In the genomic region with DNA sequence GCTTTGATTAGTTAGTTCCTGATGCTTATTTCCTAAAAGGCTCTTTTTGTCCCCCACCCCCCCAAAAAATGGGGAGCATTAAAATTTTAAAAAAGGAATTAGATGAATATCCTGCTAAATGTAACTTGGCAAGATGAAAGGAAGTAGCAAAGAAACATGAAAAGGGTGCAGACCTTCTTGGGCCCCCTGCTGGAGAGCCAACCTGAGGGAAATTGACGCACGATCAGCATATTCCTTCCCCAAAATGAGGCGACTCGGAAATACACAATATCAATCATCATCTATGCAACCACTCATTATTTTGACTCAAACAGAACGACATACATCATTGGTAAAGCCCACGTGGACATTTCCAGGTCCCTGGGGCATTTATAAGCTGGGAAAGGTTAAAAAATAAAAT, we compare ENCODE assay signal across 13 cellular contexts. TPM values are rescaled to one million over a fixed set of nuclear protein-coding genes. Genes with fewer than 3 reads are reported as not detected.
DNase-seq lines count a peak whose midpoint lies in the region; FAIRE-seq and TF ChIP-seq lines count a peak whose summit lies in the region.
"Had no signal": no experiment of that assay in that cellular context is flagged by ENCODE, and none has a peak within 500 bp of the region (broad histone marks: within the 10 kb centered on the region; RNA-seq: fewer than 3 reads in every experiment).

No MANE protein-coding gene starts in this region.

- H3F3A ChIP-seq in DOHH2 (ENCODE audit: control insufficient read depth, insufficient read depth), result no peaks in the 10 kb centered on the region

- no peaks in the 10 kb centered on the region for H3K79me2 ChIP-seq in DOHH2 (ENCODE audit: control insufficient read depth, low read length)

- H2AK5ac ChIP-seq in mesenchymal stem cell (ENCODE audit: low read length, severe bottlenecking), result no peak overlapping the region

- H3K4me3 ChIP-seq in DOHH2 (ENCODE audit: low read length), result no peak overlapping the region
- H3K4me3 ChIP-seq in astrocyte of the spinal cord (ENCODE audit: low read depth, low read length), result no peak overlapping the region
- H3K4me3 ChIP-seq in mesenchymal stem cell (ENCODE audit: insufficient read depth in 1 of 2, low read depth in 1 of 2, low read length in 2 of 2), result peak overlapping the region in 1 of 2 experiments; percentile 27

- H3K14ac ChIP-seq in mesenchymal stem cell (ENCODE audit: low read length in 2 of 2), result no peak overlapping the region

- no peak overlapping the region for H2BK5ac ChIP-seq in mesenchymal stem cell (ENCODE audit: low read depth, low read length, poor library complexity, severe bottlenecking)

- no peaks in the 10 kb centered on the region for H3K9me2 ChIP-seq in DOHH2 (replicated peaks; ENCODE audit: control insufficient read depth, low read length)

- in situ Hi-C loops in astrocyte of the spinal cord (cut with HindIII; ENCODE audit: low sequenced_read_pairs), result no loop called here

- H2AFZ ChIP-seq in mesenchymal stem cell (ENCODE audit: low read depth, low read length), result no peak overlapping the region

- no peak for TF ChIP-seq POLR2A in H54 (IDR thresholded peaks at IDR 0.05; ENCODE audit: low read depth, low read length)

- H4K20me1 ChIP-seq in DOHH2 (ENCODE audit: control insufficient read depth, insufficient read depth, low read depth, low read length), result no peaks in the 10 kb centered on the region

- peak overlapping the region; percentile 53 for H3K9ac ChIP-seq in mesenchymal stem cell (ENCODE audit: low read length)

- 59% methylated on average over 4 of the region's 6 CpGs for WGBS in mesenchymal stem cell

- no peak overlapping the region for H3K23ac ChIP-seq in mesenchymal stem cell (ENCODE audit: low read length in 2 of 2)

- H2BK12ac ChIP-seq in mesenchymal stem cell (ENCODE audit: low read length in 2 of 2), result no peak overlapping the region

- H3K18ac ChIP-seq in mesenchymal stem cell (ENCODE audit: low read depth in 1 of 2, low read length in 2 of 2), result peak overlapping the region in 1 of 2 experiments; percentile 12

- no peak for FAIRE-seq in H54 (lab: Jason Lieb, UNC)
- FAIRE-seq: islet of Langerhans had no signal

- H2BK120ac ChIP-seq in mesenchymal stem cell (ENCODE audit: low read depth, low read length), result no peak overlapping the region

- TF ChIP-seq CTCF in DOHH2 (IDR thresholded peaks at IDR 0.05; ENCODE audit: low read depth, low read length, poor library complexity, severe bottlenecking) (peak; percentile 22), astrocyte of the spinal cord (IDR thresholded peaks at IDR 0.05; ENCODE audit: low read depth, low read length) (peak; percentile 40)

- H3K36me3 ChIP-seq in DOHH2 (ENCODE audit: control insufficient read depth, low read length) (no peaks in the 10 kb centered on the region), mesenchymal stem cell (ENCODE audit: control insufficient read depth in 1 of 2, insufficient read depth in 2 of 2, low read depth in 1 of 2, low read length in 2 of 2) (no peaks in the 10 kb centered on the region)

- H3K79me1 ChIP-seq in mesenchymal stem cell (replicated peaks; ENCODE audit: low read length, poor library complexity, severe bottlenecking), result no peaks in the 10 kb centered on the region

- DNase-seq in HuH-7 (ENCODE audit: low spot score), result peak; percentile 12
- no peak for DNase-seq in astrocyte of the spinal cord (ENCODE audit: low read depth, low spot score)
- peak; percentile 10 for DNase-seq in mesenchymal stem cell
- no peak for DNase-seq in kidney glomerular epithelial cell (lab: John Stamatoyannopoulos, UW)
- no peak for DNase-seq in epidermal melanocyte (ENCODE audit: insufficient read length, low spot score)
- no peak for DNase-seq in dedifferentiated amniotic fluid mesenchymal stem cell (ENCODE audit: extremely low spot score)
- no peak for DNase-seq in H54 (ENCODE audit: insufficient read length, low spot score)
- DNase-seq: activated naive CD4-positive, alpha-beta T cell treated with Interleukin-2 at 50 U/mL for 16 hours; DMS79 treated with DMSO at 0.1 percent for 48 hours; KG1; posterior cingulate gyrus had no signal

- no peak overlapping the region for H2BK15ac ChIP-seq in mesenchymal stem cell (ENCODE audit: low read depth, poor library complexity, severe bottlenecking)

- no peak overlapping the region for H3K4ac ChIP-seq in mesenchymal stem cell (ENCODE audit: low read depth in 1 of 2, low read length in 2 of 2)

- no peaks in the 10 kb centered on the region for H3K9me3 ChIP-seq in DOHH2 (ENCODE audit: control insufficient read depth, insufficient read depth, low read length)
- H3K9me3 ChIP-seq in mesenchymal stem cell (ENCODE audit: control insufficient read depth, low read length), result no peaks in the 10 kb centered on the region

- H4K91ac ChIP-seq in mesenchymal stem cell (ENCODE audit: low read length), result no peak overlapping the region

- H3K4me1 ChIP-seq in DOHH2 (ENCODE audit: control insufficient read depth, low read length) (no peaks in the 10 kb centered on the region), mesenchymal stem cell (ENCODE audit: control insufficient read depth, insufficient read depth, low read depth, low read length) (no peaks in the 10 kb centered on the region)

- H3K27ac ChIP-seq in DOHH2 (ENCODE audit: low read depth, low read length) (no peak overlapping the region), mesenchymal stem cell (ENCODE audit: low read length, poor library complexity, severe bottlenecking) (no peak overlapping the region)

- H4K8ac ChIP-seq in mesenchymal stem cell (ENCODE audit: low read length), result no peak overlapping the region

- H3K27me3 ChIP-seq in DOHH2 (ENCODE audit: control insufficient read depth, low read length) (no peaks in the 10 kb centered on the region), mesenchymal stem cell (ENCODE audit: control insufficient read depth in 1 of 2, insufficient read depth in 1 of 2, low read length in 2 of 2) (no peaks in the 10 kb centered on the region)

- no peak overlapping the region for H3K4me2 ChIP-seq in DOHH2 (ENCODE audit: low read length)
- no peak overlapping the region for H3K4me2 ChIP-seq in mesenchymal stem cell (ENCODE audit: low read length, poor library complexity, severe bottlenecking)

RNA-seq across cellular contexts. Expression of a gene that starts 59.7 kb away (rescaled TPM):
- polyA plus RNA-seq in mesenchymal stem cell (2013, experiment 1 of 2), result 0.84 TPM
- 0.79 TPM for polyA plus RNA-seq in mesenchymal stem cell (2013, experiment 2 of 2)

Comparison
In these comparisons a context has a peak if more than half of its experiments do, and no peak if none do; other contexts are left out.
1. DNase-seq: peak in HuH-7 (single experiment) and mesenchymal stem cell (single experiment); none in astrocyte of the spinal cord (single experiment), kidney glomerular epithelial cell (single experiment), epidermal melanocyte (single experiment), dedifferentiated amniotic fluid mesenchymal stem cell (single experiment) and H54 (single experiment).